Comparison of ENCODE assay signal across 19 cellular contexts in the genomic region with DNA sequence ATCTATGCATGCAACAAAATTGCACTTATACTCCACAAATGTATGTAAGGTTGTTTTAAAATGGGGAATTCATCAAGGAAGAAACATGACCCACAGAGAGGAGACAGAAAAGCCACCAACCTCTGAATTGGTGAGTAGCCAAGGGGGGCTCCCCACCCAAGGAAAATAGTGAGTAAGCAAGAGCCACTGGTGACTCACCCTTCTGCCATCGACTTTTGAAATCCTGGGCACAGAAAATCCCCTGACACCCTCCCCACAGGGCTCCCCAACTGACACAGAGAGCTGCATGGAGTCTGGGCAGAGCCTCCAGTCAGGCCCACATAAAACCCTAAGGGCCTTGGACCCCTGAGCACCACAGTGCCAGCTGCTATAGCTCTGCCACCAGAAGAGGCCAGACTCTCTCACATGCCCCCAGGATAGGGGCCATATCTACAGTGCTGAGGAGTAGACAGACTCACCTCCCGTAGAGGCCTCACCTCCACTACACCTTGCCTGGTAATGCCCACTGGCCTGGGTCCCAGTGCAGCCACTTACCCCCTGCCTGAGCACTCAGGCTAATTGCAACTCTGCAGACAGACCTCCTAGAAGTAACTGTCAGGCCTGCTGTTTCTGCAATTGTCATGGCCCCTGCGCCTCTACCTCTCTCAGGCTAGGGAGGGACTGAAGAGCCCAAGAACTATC.
A peak's percentile ranks its signal among the peaks of the same experiment; 100 is the strongest.
DNase-seq lines count a peak whose midpoint lies in the region; ATAC-seq and TF ChIP-seq lines count a peak whose summit lies in the region.
"Had no signal": no experiment of that assay in that cellular context is flagged by ENCODE, and none has a peak within 500 bp of the region (broad histone marks: within the 10 kb centered on the region; RNA-seq: fewer than 3 reads in every experiment).

No MANE protein-coding gene starts in this region.

- H3K9me2 ChIP-seq in SK-N-SH, result no peaks in the 10 kb centered on the region

- POLR2A ChIA-PET in SK-N-SH (lab: Yijun Ruan, JAX), result no interaction called here

- TF ChIP-seq RAD21 in SK-N-SH (IDR thresholded peaks at IDR 0.05; ENCODE audit: low read length), result no peak

- no peaks in the 10 kb centered on the region for H4K20me1 ChIP-seq in SK-N-SH (ENCODE audit: insufficient read depth)

- DNase-seq in activated T-cell treated with anti-CD3 and anti-CD28 coated beads, Interleukin-2, amount 50 U/mL, for 72 hours, result peak; percentile 9 to 13
- no peak for DNase-seq in activated T-cell treated with anti-CD3 and anti-CD28 coated beads, Interleukin-2, amount 50 U/mL, for 1 hour
- DNase-seq in HK-2 (ENCODE audit: unreplicated experiment), result peak; percentile 9
- no peak for DNase-seq in SK-N-SH
- DNase-seq in stimulated activated CD8-positive, alpha-beta memory T cell treated with anti-CD3 and anti-CD28 coated beads, Interleukin-4, amount 100 ng/mL, for 48 hours, result peak; percentile 22
- no peak for DNase-seq in sigmoid colon
- DNase-seq: CD8-positive, alpha-beta memory T cell; central memory CD4-positive, alpha-beta T cell; DND-41; left lung; NCI-H2081; SJCRH30 had no signal

- H3K4me3 ChIP-seq in SK-N-SH (ENCODE audit: low read depth in 2 of 2, low read length in 1 of 2) (no peak overlapping the region), sigmoid colon (no peak overlapping the region)
- H3K4me3 ChIP-seq: gastroesophageal sphincter, GM23338, left lung, SJCRH30 had no signal

- no peak overlapping the region for H3K4me3 Mint-ChIP-seq in activated T-cell treated with anti-CD3 and anti-CD28 coated beads, Interleukin-2, amount 50 U/mL, for 72 hours
- H3K4me3 Mint-ChIP-seq: CD8-positive, alpha-beta memory T cell; GM23338; neural crest cell had no signal

- H2AFZ ChIP-seq in SK-N-SH (ENCODE audit: low read depth), result no peak overlapping the region
- H2AFZ ChIP-seq: GM23338 had no signal

- H3K36me3 ChIP-seq in SK-N-SH (replicated peaks in 1 of 2; ENCODE audit: control insufficient read depth in 1 of 2, insufficient read depth in 2 of 2, low read length in 1 of 2) (peaks cover 6 to 30% of the 10 kb centered on the region in 2 experiments), sigmoid colon (no peaks in the 10 kb centered on the region)
- H3K36me3 ChIP-seq: gastroesophageal sphincter, left lung, SJCRH30 had no signal

- H3K4me2 ChIP-seq in SK-N-SH, result peak overlapping the region; percentile 35
- H3K4me2 ChIP-seq: GM23338 had no signal

- H3K9me3 ChIP-seq in SK-N-SH, result no peaks in the 10 kb centered on the region
- no peaks in the 10 kb centered on the region for H3K9me3 ChIP-seq in sigmoid colon
- H3K9me3 ChIP-seq: SJCRH30 had no signal

- H3K4me1 ChIP-seq in SK-N-SH (ENCODE audit: control insufficient read depth in 1 of 2, insufficient read depth in 2 of 2, low read depth in 1 of 2, low read length in 1 of 2) (peaks cover 0 to 9% of the 10 kb centered on the region in 2 experiments; a peak in 1 of 4 replicates), sigmoid colon (no peaks in the 10 kb centered on the region)
- H3K4me1 ChIP-seq: gastroesophageal sphincter, left lung, SJCRH30 had no signal

- peak; percentile 57 to 66 for ATAC-seq in activated T-cell treated with anti-CD3 and anti-CD28 coated beads, Interleukin-2, amount 50 U/mL, for 72 hours (replicated peaks in 1 of 2)
- ATAC-seq in GM19467 (IDR thresholded peaks at IDR 0.05; ENCODE audit: unreplicated experiment) (no peak), HG02623 (IDR thresholded peaks at IDR 0.05; ENCODE audit: unreplicated experiment) (no peak)
- ATAC-seq: esophagus mucosa, gastroesophageal sphincter, GM23338, HepG2, left lung had no signal

- intact Hi-C loops in sigmoid colon (cut with DNase I), result no loop called here

- H3K36me3 Mint-ChIP-seq in activated T-cell treated with anti-CD3 and anti-CD28 coated beads, Interleukin-2, amount 50 U/mL, for 72 hours (ENCODE audit: insufficient read depth in 2 of 2), result no peaks in the 10 kb centered on the region
- H3K36me3 Mint-ChIP-seq: CD8-positive, alpha-beta memory T cell had no signal

- H3K4me1 Mint-ChIP-seq in activated T-cell treated with anti-CD3 and anti-CD28 coated beads, Interleukin-2, amount 50 U/mL, for 72 hours (ENCODE audit: low read depth), result peaks cover 5% of the 10 kb centered on the region
- H3K4me1 Mint-ChIP-seq: CD8-positive, alpha-beta memory T cell; GM23338; neural crest cell had no signal

- no peaks in the 10 kb centered on the region for H3K9me3 Mint-ChIP-seq in activated T-cell treated with anti-CD3 and anti-CD28 coated beads, Interleukin-2, amount 50 U/mL, for 72 hours

- no peak overlapping the region for H3K27ac Mint-ChIP-seq in activated T-cell treated with anti-CD3 and anti-CD28 coated beads, Interleukin-2, amount 50 U/mL, for 72 hours
- H3K27ac Mint-ChIP-seq: CD8-positive, alpha-beta memory T cell; GM23338 had no signal

- H3K27ac ChIP-seq in SK-N-SH (ENCODE audit: low read depth in 2 of 2, low read length in 1 of 2) (peak overlapping the region in 1 of 2 experiments; percentile 32; a peak in 1 of 4 replicates), sigmoid colon (no peak overlapping the region)
- H3K27ac ChIP-seq: gastroesophageal sphincter, left lung, SJCRH30 had no signal

- H3K79me2 ChIP-seq in SK-N-SH (ENCODE audit: insufficient read depth), result peaks cover 21% of the 10 kb centered on the region

- no peak overlapping the region for H3K9ac ChIP-seq in SK-N-SH

- WGBS in SK-N-SH (ENCODE audit: low lambda C conversion rate), result 37% methylated on average over 3 of the region's 3 CpGs
- 53 to 54% methylated on average over 3 of the region's 3 CpGs for WGBS in sigmoid colon, 2 donors

- H3K27me3 ChIP-seq in SK-N-SH (ENCODE audit: insufficient read depth) (no peaks in the 10 kb centered on the region), sigmoid colon (no peaks in the 10 kb centered on the region)
- H3K27me3 ChIP-seq: gastroesophageal sphincter, left lung, SJCRH30 had no signal

- no peak for TF ChIP-seq POLR2A in sigmoid colon (IDR thresholded peaks at IDR 0.05)

- TF ChIP-seq CTCF in SK-N-SH (IDR thresholded peaks at IDR 0.05) (no peak), sigmoid colon (IDR thresholded peaks at IDR 0.05) (no peak)

- CTCF ChIA-PET in SK-N-SH (lab: Yijun Ruan, JAX), result no interaction called here

- H3F3A ChIP-seq in SK-N-SH (replicated peaks; ENCODE audit: insufficient read depth), result peaks cover 4% of the 10 kb centered on the region

- H3K27me3 Mint-ChIP-seq in activated T-cell treated with anti-CD3 and anti-CD28 coated beads, Interleukin-2, amount 50 U/mL, for 72 hours (ENCODE audit: low read depth), result no peaks in the 10 kb centered on the region

- TF ChIP-seq EP300 in SK-N-SH (IDR thresholded peaks at IDR 0.05; ENCODE audit: borderline replicate concordance in 1 of 2, low read depth in 1 of 2, low read length in 1 of 2) (no peak), sigmoid colon (IDR thresholded peaks at IDR 0.05) (no peak)

TF ChIP-seq in SK-N-SH, 30 proteins besides CTCF, POLR2A, EP300 and RAD21:
- peak; percentile 89 for TF ChIP-seq FOSL2 (IDR thresholded peaks at IDR 0.05; ENCODE audit: borderline replicate concordance, low read depth)
- TF ChIP-seq JUND (IDR thresholded peaks at IDR 0.05), result peak; percentile 65
- no peak for TF ChIP-seq TEAD4 (IDR thresholded peaks at IDR 0.05; ENCODE audit: borderline replicate concordance, insufficient read depth)
- TF ChIP-seq TCF12 (IDR thresholded peaks at IDR 0.05), result 0 out of 2 replicates have a peak, but pooled peaks have one; percentile 13
- TF ChIP-seq NFIC (IDR thresholded peaks at IDR 0.05; ENCODE audit: borderline replicate concordance), result peak; percentile 66
- no peak for TF ChIP-seq YY1 (IDR thresholded peaks at IDR 0.05; ENCODE audit: low read depth)

Comparison
In these comparisons a context has a peak if more than half of its experiments do, and no peak if none do; other contexts are left out.
1. DNase-seq: peak in activated T-cell treated with anti-CD3 and anti-CD28 coated beads, Interleukin-2, amount 50 U/mL, for 72 hours (2 of 2), HK-2 (single experiment) and stimulated activated CD8-positive, alpha-beta memory T cell treated with anti-CD3 and anti-CD28 coated beads, Interleukin-4, amount 100 ng/mL, for 48 hours (single experiment); none in activated T-cell treated with anti-CD3 and anti-CD28 coated beads, Interleukin-2, amount 50 U/mL, for 1 hour (single experiment), SK-N-SH (single experiment) and sigmoid colon (single experiment).
2. ATAC-seq: peak in activated T-cell treated with anti-CD3 and anti-CD28 coated beads, Interleukin-2, amount 50 U/mL, for 72 hours (2 of 2); none in GM19467 (single experiment) and HG02623 (single experiment).